In genomic region chr9:135926402-135927194, GRCh38 we compare ENCODE assay signal across 8 cellular contexts. TPM values are rescaled to one million over a fixed set of nuclear protein-coding genes. Genes with fewer than 3 reads are reported as not detected.
DNase-seq lines count a peak whose midpoint lies in the region; ATAC-seq, FAIRE-seq and TF ChIP-seq lines count a peak whose summit lies in the region.

No MANE protein-coding gene starts in this region.

- CTCF ChIA-PET in GM12878 (lab: Yijun Ruan, JAX): interaction anchor here (1.2 to 1.5 kb wide), 2 partner anchors 33 to 61 kb away, joined by 3 read pairs; no protein-coding TSS in a partner anchor

- TF ChIP-seq EP300 in GM12878 (IDR thresholded peaks at IDR 0.05; ENCODE audit: borderline replicate concordance in 1 of 2, control insufficient read depth in 1 of 2, low read depth in 2 of 2, low read length in 2 of 2): no peak

- H3K4me1 Mint-ChIP-seq in natural killer cell: peaks cover 4 to 9% of the 10 kb centered on the region in 2 donors

- POLR2A ChIA-PET in GM12878 (lab: Charles Lee): no interaction called here

- FAIRE-seq in GM12878 (lab: Jason Lieb, UNC): no peak

- SMC1A ChIA-PET in GM12878 (lab: Charles Lee; ENCODE audit: uncharacterized antibody, unreplicated experiment): interaction anchor here (0.7 kb wide), 1 partner anchor 1155 kb away, joined by 4 read pairs; no protein-coding TSS in a partner anchor

- H2AFZ ChIP-seq in GM12878 (ENCODE audit: control insufficient read depth, low read depth, low read length): no peak overlapping the region
- no peak overlapping the region for H2AFZ ChIP-seq in hepatocyte

- DNase-seq in COLO668 (lab: John Stamatoyannopoulos, UW; ENCODE audit: unreplicated experiment) (peak; percentile 76), GM12878 (ENCODE audit: low read depth, low spot score) (no peak), natural killer cell (peak; percentile 61), NCI-H2227 (lab: John Stamatoyannopoulos, UW; ENCODE audit: unreplicated experiment) (no peak), hepatocyte (ENCODE audit: low spot score) (no peak)

- no peaks in the 10 kb centered on the region for H3K9me2 ChIP-seq in hepatocyte (replicated peaks; ENCODE audit: insufficient read depth)

- H3K79me2 ChIP-seq in GM12878 (ENCODE audit: control insufficient read depth, insufficient read depth, low read length) (no peaks in the 10 kb centered on the region), hepatocyte (no peaks in the 10 kb centered on the region)

- no peaks in the 10 kb centered on the region for H3K36me3 Mint-ChIP-seq in natural killer cell

- ATAC-seq in GM12878 (peak; percentile 94), natural killer cell (peak; percentile 89 to 98 (median 94)), HG02870 (IDR thresholded peaks at IDR 0.05; ENCODE audit: unreplicated experiment) (no peak), GM18907 (IDR thresholded peaks at IDR 0.05; ENCODE audit: unreplicated experiment) (no peak)

- no peak overlapping the region for H3K27ac Mint-ChIP-seq in natural killer cell

- TF ChIP-seq CTCF in GM12878 (IDR thresholded peaks at IDR 0.05 in 2 of 3, conservative IDR thresholded peaks at IDR 0.05 in 1 of 3; ENCODE audit: control insufficient read depth in 2 of 3, extremely low read depth in 1 of 3, insufficient read depth in 1 of 3, low read depth in 3 of 3, low read length in 3 of 3) (no peak), natural killer cell (IDR thresholded peaks at IDR 0.05) (no peak), hepatocyte (IDR thresholded peaks at IDR 0.05; ENCODE audit: poor library complexity) (no peak)

- intact Hi-C loops in GM12878 (cut with micrococcal nuclease; ENCODE audit: unreplicated experiment) (no loop called here), natural killer cell (cut with micrococcal nuclease) (loop anchor here (2.0 kb wide), 1 partner anchor 18 kb away; no protein-coding TSS in a partner anchor)

- no peaks in the 10 kb centered on the region for H3K9me3 ChIP-seq in GM12878 (replicated peaks; ENCODE audit: control insufficient read depth, insufficient read depth, low read length)
- no peaks in the 10 kb centered on the region for H3K9me3 ChIP-seq in hepatocyte (ENCODE audit: low read depth)

- H3K27ac ChIP-seq in GM12878 (ENCODE audit: control insufficient read depth, insufficient read depth): no peak overlapping the region
- H3K27ac ChIP-seq in hepatocyte: no peak overlapping the region

- WGBS in GM12878 (ENCODE audit: insufficient coverage, insufficient replicate concordance, low lambda C conversion rate, missing lambda C conversion rate): 52% methylated on average over 27 of the region's 27 CpGs
- 86% methylated on average over 27 of the region's 27 CpGs for WGBS in hepatocyte (ENCODE audit: low lambda C conversion rate, missing lambda C conversion rate)

- no peaks in the 10 kb centered on the region for H3K9me3 Mint-ChIP-seq in natural killer cell

- no peaks in the 10 kb centered on the region for H3K27me3 Mint-ChIP-seq in natural killer cell (ENCODE audit: low read depth in 2 of 2)

- H3K4me2 ChIP-seq in GM12878 (ENCODE audit: control insufficient read depth, insufficient read depth): no peak overlapping the region
- H3K4me2 ChIP-seq in hepatocyte: no peak overlapping the region

- no peak overlapping the region for H3K9ac ChIP-seq in GM12878 (ENCODE audit: control insufficient read depth, insufficient read depth, low read length)

- in situ Hi-C loops in GM12878 (cut with MboI): no loop called here

- H3K36me3 ChIP-seq in GM12878 (ENCODE audit: control insufficient read depth in 2 of 2, insufficient read depth in 2 of 2, low read length in 1 of 2) (peaks cover 0 to 8% of the 10 kb centered on the region in 2 experiments; a peak in 3 of 4 replicates), hepatocyte (replicated peaks; ENCODE audit: insufficient read depth, low read depth) (no peaks in the 10 kb centered on the region)

- RAD21 ChIA-PET in GM12878 (lab: Charles Lee; ENCODE audit: unreplicated experiment): no interaction called here

- H3K4me1 ChIP-seq in GM12878 (ENCODE audit: control insufficient read depth, insufficient read depth, low read length) (peaks cover 22% of the 10 kb centered on the region), hepatocyte (ENCODE audit: insufficient read depth) (no peaks in the 10 kb centered on the region)

- H3K27me3 ChIP-seq in GM12878 (replicated peaks in 1 of 2; ENCODE audit: control insufficient read depth in 2 of 2, insufficient read depth in 2 of 2, low read length in 1 of 2): no peaks in the 10 kb centered on the region
- no peaks in the 10 kb centered on the region for H3K27me3 ChIP-seq in hepatocyte

- no TSS peak for BruUV-seq in GM12878 (replicated peaks; lab: Mats Ljungman, UMichigan)

- no peaks in the 10 kb centered on the region for H4K20me1 ChIP-seq in GM12878 (ENCODE audit: control insufficient read depth, insufficient read depth)
- no peaks in the 10 kb centered on the region for H4K20me1 ChIP-seq in hepatocyte (ENCODE audit: insufficient read depth, poor library complexity, severe bottlenecking)

- no peak overlapping the region for H3K4me3 Mint-ChIP-seq in natural killer cell

- no peak for TF ChIP-seq POLR2A in GM12878 (IDR thresholded peaks at IDR 0.05; ENCODE audit: low read depth, low read length)

- no peak overlapping the region for H3K4me3 ChIP-seq in GM12878
- H3K4me3 ChIP-seq in hepatocyte: no peak overlapping the region

- TF ChIP-seq RAD21 in GM12878 (IDR thresholded peaks at IDR 0.05; ENCODE audit: insufficient read depth, low read depth, low read length): 0 out of 2 replicates have a peak, but pooled peaks have one; percentile 2

TF ChIP-seq in PFSK-1, 5 proteins besides CTCF, POLR2A, EP300 and RAD21 (continues in another document):
- no peak for TF ChIP-seq POLR2AphosphoS5 (IDR thresholded peaks at IDR 0.05; ENCODE audit: low read depth, low read length)

TF ChIP-seq in GM12878, 131 proteins besides CTCF, POLR2A, EP300 and RAD21 (continues in another document):
- TF ChIP-seq BCL3 (IDR thresholded peaks at IDR 0.05; ENCODE audit: borderline replicate concordance, insufficient read depth, low read depth, low read length, poor library complexity, severe bottlenecking): peak; percentile 35

RNA-seq across cellular contexts. Expression of gene CAMSAP1, which starts 19.3 kb away (rescaled TPM):
- polyA plus RNA-seq in PFSK-1 (2012; ENCODE audit: insufficient read length, low read depth): 48.9 TPM
- 51.7 and 56.6 TPM in 2 replicates for total RNA-seq in GM12878 (2013; cell fraction: nucleolus; rRNA removed)
- 16.5 and 16.6 TPM in 2 replicates for total RNA-seq in GM12878 (2014; rRNA removed)
- total RNA-seq in GM12878 (2014; rRNA removed; fragmentation: Illumina TruSeq; extraction: Trizol): 12.2 and 12.3 TPM in 2 replicates
- 24.7 and 32.8 TPM in 2 replicates for total RNA-seq in GM12878 (2021)
- polyA plus RNA-seq in GM12878 (2011; ENCODE audit: low read depth): 4.8 TPM
- polyA plus RNA-seq in GM12878 (2011; rRNA removed): 5.3 and 5.9 TPM in 2 replicates
- 6.6 and 6.9 TPM in 2 replicates for polyA plus RNA-seq in GM12878 (2011; cell fraction: cytosol; rRNA removed)
- 7.5 and 11.6 TPM in 2 replicates for polyA plus RNA-seq in GM12878 (2011; cell fraction: nucleus; rRNA removed)
- polyA plus RNA-seq in GM12878 (2012): 7.4 and 7.8 TPM in 2 replicates
- polyA plus RNA-seq in GM12878 (2014; fragmentation: Illumina TruSeq; extraction: Trizol): 8.0 and 10.1 TPM in 2 replicates
- polyA plus RNA-seq in GM12878 (2014; fragmentation: Nextera tagmentation; extraction: Ambion mirVana): 1 to 10 TPM; 1.8 to 2.0 TPM
- polyA plus RNA-seq in GM12878 (2014; rRNA removed): 10.3 and 12.5 TPM in 2 replicates
- polyA plus RNA-seq in GM12878 (2016; fragmentation: Nextera tagmentation; extraction: Ambion mirVana): 1 to 10 TPM; 1.4 to 4.2 TPM
- polyA minus RNA-seq in GM12878 (2011; rRNA and poly(A)+ RNA removed): 14.8 and 15.3 TPM in 2 replicates
- 48.7 and 58.5 TPM in 2 replicates for polyA minus RNA-seq in GM12878 (2011; cell fraction: cytosol; rRNA and poly(A)+ RNA removed)
- polyA minus RNA-seq in GM12878 (2011; cell fraction: nucleus; rRNA and poly(A)+ RNA removed): 5.9 and 9.1 TPM in 2 replicates
- 10 to 100 TPM; 25.9 to 33.5 (median 28.1) TPM for total RNA-seq in natural killer cell
- 15.6 and 18.2 TPM in 2 replicates for total RNA-seq in hepatocyte
- 5.0 and 7.7 TPM in 2 replicates for polyA plus RNA-seq in hepatocyte

RNA-seq across cellular contexts. Expression of gene UBAC1, which starts 34.6 kb away (rescaled TPM):
- polyA plus RNA-seq in PFSK-1 (2012; ENCODE audit: insufficient read length, low read depth): 54.0 TPM
- total RNA-seq in GM12878 (2013; cell fraction: nucleolus; rRNA removed): 23.5 and 31.3 TPM in 2 replicates
- total RNA-seq in GM12878 (2014; rRNA removed) (45.4 and 48.0 TPM in 2 replicates), GM12878 (2014; rRNA removed; fragmentation: Illumina TruSeq; extraction: Trizol) (27.6 and 30.9 TPM in 2 replicates), GM12878 (2021) (38.2 and 40.1 TPM in 2 replicates), natural killer cell (10 to 100 TPM; 22.7 to 31.8 (median 27.6) TPM), hepatocyte (33.6 and 36.4 TPM in 2 replicates)
- 15.4 TPM for polyA plus RNA-seq in GM12878 (2011; ENCODE audit: low read depth)
- polyA plus RNA-seq in GM12878 (2011; rRNA removed) (45.4 and 53.5 TPM in 2 replicates), GM12878 (2014; fragmentation: Illumina TruSeq; extraction: Trizol) (10.0 and 25.3 TPM in 2 replicates), GM12878 (2014; fragmentation: Nextera tagmentation; extraction: Ambion mirVana) (10 to 100 TPM; 16.7 to 20.7 TPM), GM12878 (2014; rRNA removed) (54.6 and 57.6 TPM in 2 replicates), GM12878 (2016; fragmentation: Nextera tagmentation; extraction: Ambion mirVana) (10 to 100 TPM; 36.9 to 41.1 TPM), hepatocyte (35.2 and 42.5 TPM in 2 replicates)
- polyA plus RNA-seq in GM12878 (2011; cell fraction: cytosol; rRNA removed): 56.9 and 65.7 TPM in 2 replicates
- 72.7 and 77.7 TPM in 2 replicates for polyA plus RNA-seq in GM12878 (2011; cell fraction: nucleus; rRNA removed)
- 20.3 and 23.9 TPM in 2 replicates for polyA plus RNA-seq in GM12878 (2012)
- polyA minus RNA-seq in GM12878 (2011; rRNA and poly(A)+ RNA removed): 29.6 and 34.0 TPM in 2 replicates
- 6.1 and 13.5 TPM in 2 replicates for polyA minus RNA-seq in GM12878 (2011; cell fraction: cytosol; rRNA and poly(A)+ RNA removed)
- 8.5 and 12.7 TPM in 2 replicates for polyA minus RNA-seq in GM12878 (2011; cell fraction: nucleus; rRNA and poly(A)+ RNA removed)

Comparison
In these comparisons a context has a peak if more than half of its experiments do, and no peak if none do; other contexts are left out.
1. DNase-seq: peak in COLO668 (single experiment) and natural killer cell (single experiment); none in GM12878 (single experiment), NCI-H2227 (single experiment) and hepatocyte (single experiment).
2. ATAC-seq: peak in GM12878 (single experiment) and natural killer cell (3 of 3); none in HG02870 (single experiment) and GM18907 (single experiment).